In the genomic region with DNA sequence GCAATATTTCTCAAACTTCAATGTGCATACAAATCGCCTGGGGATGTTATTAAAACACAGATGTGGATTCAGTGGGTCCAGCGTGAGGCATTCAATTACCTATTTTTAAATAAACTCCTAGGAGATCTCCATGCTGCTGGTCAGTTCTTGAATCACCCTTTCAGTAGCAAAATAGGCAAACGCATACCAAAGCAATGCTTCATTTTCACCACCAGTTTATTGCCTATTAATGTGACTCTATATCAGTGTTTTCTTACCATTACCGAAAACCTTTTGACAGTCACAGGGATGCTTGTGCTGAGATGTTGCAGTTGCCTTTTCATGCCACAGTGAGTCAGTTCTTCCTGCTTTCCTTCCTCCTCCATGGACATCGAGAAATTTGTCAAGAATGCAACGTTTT, we compare ENCODE assay signal across 26 cellular contexts.
DNase-seq lines count a peak whose midpoint lies in the region; ATAC-seq and TF ChIP-seq lines count a peak whose summit lies in the region.
"Had no signal": no experiment of that assay in that cellular context is flagged by ENCODE, and none has a peak within 500 bp of the region (broad histone marks: within the 10 kb centered on the region; RNA-seq: fewer than 3 reads in every experiment).

No MANE protein-coding gene starts in this region.

- H3K9me3 ChIP-seq in SU-DHL-6 (ENCODE audit: insufficient read depth, low read length): no peaks in the 10 kb centered on the region
- H3K9me3 ChIP-seq: BE2C, breast epithelium, vagina had no signal

- H3K4me1 ChIP-seq in GM23338 (ENCODE audit: insufficient read depth): no peaks in the 10 kb centered on the region
- H3K4me1 ChIP-seq: BE2C, breast epithelium, neural progenitor cell, parathyroid adenoma, right atrium auricular region, vagina had no signal

- H3F3A ChIP-seq in GM23338 (replicated peaks; ENCODE audit: low read depth) (no peaks in the 10 kb centered on the region), SU-DHL-6 (ENCODE audit: insufficient read depth) (no peaks in the 10 kb centered on the region)

- H3K27me3 ChIP-seq in GM23338 (ENCODE audit: insufficient read depth) (no peaks in the 10 kb centered on the region), SU-DHL-6 (ENCODE audit: low read length) (no peaks in the 10 kb centered on the region)
- H3K27me3 ChIP-seq: BE2C, breast epithelium, neural progenitor cell, right atrium auricular region, vagina had no signal

- peaks cover 92% of the 10 kb centered on the region for H3K9me3 Mint-ChIP-seq in GM23338
- H3K9me3 Mint-ChIP-seq: neural progenitor cell; stimulated activated naive CD8-positive, alpha-beta T cell treated with anti-CD3 and anti-CD28 coated beads, Interleukin-15, Interleukin-2, amounts not matched to agents 100 ng/mL and 50 ng/mL, for 24 hours had no signal

- H3K4me1 Mint-ChIP-seq in GM23338: no peaks in the 10 kb centered on the region
- H3K4me1 Mint-ChIP-seq: CD8-positive, alpha-beta memory T cell; neural progenitor cell had no signal

- no peak overlapping the region for H3K4me3 Mint-ChIP-seq in GM23338
- H3K4me3 Mint-ChIP-seq: activated T-cell treated with anti-CD3 and anti-CD28 coated beads, Interleukin-2, amount 50 U/mL, for 72 hours; CD8-positive, alpha-beta memory T cell; IgD-negative memory B cell; neural progenitor cell; stimulated activated naive CD8-positive, alpha-beta T cell treated with anti-CD3 and anti-CD28 coated beads, Interleukin-15, Interleukin-2, amounts not matched to agents 100 ng/mL and 50 ng/mL, for 24 hours had no signal

- H3K9ac ChIP-seq in SU-DHL-6 (ENCODE audit: low read length): no peak overlapping the region
- H3K9ac ChIP-seq: neural progenitor cell, parathyroid adenoma had no signal

- no peak for ATAC-seq in GM23338
- ATAC-seq in GM21447 (IDR thresholded peaks at IDR 0.05; ENCODE audit: unreplicated experiment): no peak
- ATAC-seq: activated T-cell treated with anti-CD3 and anti-CD28 coated beads, Interleukin-2, amount 50 U/mL, for 72 hours; left lobe of liver had no signal

- H3K4me3 ChIP-seq in GM23338 (no peak overlapping the region), SU-DHL-6 (ENCODE audit: insufficient read depth, low read length, poor library complexity, severe bottlenecking) (no peak overlapping the region), epithelial cell of esophagus (ENCODE audit: low read length) (no peak overlapping the region), skeletal muscle cell (ENCODE audit: low read depth, low read length) (no peak overlapping the region)
- H3K4me3 ChIP-seq: breast epithelium, neural progenitor cell, right atrium auricular region, vagina had no signal

- H4K20me1 ChIP-seq in GM23338 (replicated peaks; ENCODE audit: insufficient read depth): no peaks in the 10 kb centered on the region
- no peaks in the 10 kb centered on the region for H4K20me1 ChIP-seq in SU-DHL-6 (ENCODE audit: low read depth, low read length)

- H3K36me3 Mint-ChIP-seq in GM23338 (ENCODE audit: low read depth): peaks cover 29% of the 10 kb centered on the region
- H3K36me3 Mint-ChIP-seq: IgD-negative memory B cell, neural progenitor cell had no signal

- H3K79me2 ChIP-seq in GM23338 (replicated peaks; ENCODE audit: insufficient read depth) (no peaks in the 10 kb centered on the region), SU-DHL-6 (ENCODE audit: insufficient read depth, low read length) (no peaks in the 10 kb centered on the region)
- H3K79me2 ChIP-seq: parathyroid adenoma had no signal

- H3K27me3 Mint-ChIP-seq in GM23338 (ENCODE audit: insufficient read depth, low read depth, poor library complexity): no peaks in the 10 kb centered on the region
- H3K27me3 Mint-ChIP-seq: CD8-positive, alpha-beta memory T cell; IgD-negative memory B cell; stimulated activated naive CD8-positive, alpha-beta T cell treated with anti-CD3 and anti-CD28 coated beads, Interleukin-15, Interleukin-2, amounts not matched to agents 100 ng/mL and 50 ng/mL, for 24 hours had no signal

- no peak overlapping the region for H2AFZ ChIP-seq in GM23338
- peak overlapping the region; percentile 43 for H2AFZ ChIP-seq in SU-DHL-6 (ENCODE audit: low read depth, low read length, severe bottlenecking)
- H2AFZ ChIP-seq: neural progenitor cell, parathyroid adenoma had no signal

- TF ChIP-seq CTCF in GM23338 (conservative IDR thresholded peaks at IDR 0.05; ENCODE audit: low read depth in 2 of 2) (no peak), SU-DHL-6 (IDR thresholded peaks at IDR 0.05; ENCODE audit: insufficient read depth, low read length, poor library complexity, severe bottlenecking) (no peak), epithelial cell of esophagus (IDR thresholded peaks at IDR 0.05; ENCODE audit: insufficient read depth, low read depth, low read length, missing control alignments) (no peak)

- no peak overlapping the region for H3K27ac Mint-ChIP-seq in GM23338
- H3K27ac Mint-ChIP-seq: activated T-cell treated with anti-CD3 and anti-CD28 coated beads, Interleukin-2, amount 50 U/mL, for 72 hours; CD8-positive, alpha-beta memory T cell; IgD-negative memory B cell; neural progenitor cell; stimulated activated naive CD8-positive, alpha-beta T cell treated with anti-CD3 and anti-CD28 coated beads, Interleukin-15, Interleukin-2, amounts not matched to agents 100 ng/mL and 50 ng/mL, for 24 hours had no signal

- DNase-seq in GM23338 (ENCODE audit: low spot score) (peak; percentile 0), epithelial cell of esophagus (ENCODE audit: low read depth) (peak; percentile 4), skeletal muscle cell (ENCODE audit: low read depth) (peak; percentile 5), anterior cingulate cortex (lab: John Stamatoyannopoulos, UW) (no peak), DMS 273 treated with DMSO at 0.1 percent for 48 hours (lab: John Stamatoyannopoulos, UW) (no peak)
- DNase-seq in NK-92 treated with Interleukin-12 subunit alpha and Interleukin-12 subunit beta, amount 100 ng/mL, for 24 hours (lab: John Stamatoyannopoulos, UW): no peak
- DNase-seq: ACHN; activated CD4-positive, alpha-beta T cell treated with anti-CD3 and anti-CD28 coated beads, Interleukin-2, amount 50 U/mL, for 4 hours; activated T-cell treated with anti-CD3 and anti-CD28 coated beads, Interleukin-2, amount 50 U/mL, for 72 hours; BE2C; CD8-positive, alpha-beta memory T cell; glutamatergic neuron; NCI-H1436 treated with DMSO at 0.1 percent for 48 hours; NCI-H2081 treated with DMSO at 0.1 percent for 48 hours; stimulated activated CD4-positive, alpha-beta T cell treated with anti-CD3 and anti-CD28 coated beads, Interleukin-1b, Interleukin-23, amount 100 ng/mL, for 48 hours; stimulated activated CD8-positive, alpha-beta memory T cell treated with anti-CD3 and anti-CD28 coated beads, Interleukin-4, amount 100 ng/mL, for 48 hours had no signal

- H3K27ac ChIP-seq in GM23338 (ENCODE audit: low read depth) (no peak overlapping the region), SU-DHL-6 (ENCODE audit: low read depth, low read length) (no peak overlapping the region)
- H3K27ac ChIP-seq: breast epithelium, neural progenitor cell, parathyroid adenoma, right atrium auricular region, vagina had no signal

- H3K4me2 ChIP-seq in GM23338 (no peak overlapping the region), SU-DHL-6 (ENCODE audit: low read depth, low read length, poor library complexity, severe bottlenecking) (no peak overlapping the region)
- H3K4me2 ChIP-seq: neural progenitor cell had no signal

- peaks cover 5% of the 10 kb centered on the region; the same call in 1 of the 2 replicates for H3K36me3 ChIP-seq in GM23338 (ENCODE audit: insufficient read depth)
- no peaks in the 10 kb centered on the region for H3K36me3 ChIP-seq in SU-DHL-6 (ENCODE audit: low read length)
- H3K36me3 ChIP-seq: BE2C, breast epithelium, neural progenitor cell, right atrium auricular region, vagina had no signal

- H3K9me2 ChIP-seq in GM23338 (ENCODE audit: insufficient read depth): no peaks in the 10 kb centered on the region
- H3K9me2 ChIP-seq in SU-DHL-6 (replicated peaks; ENCODE audit: insufficient read depth, low read length): no peaks in the 10 kb centered on the region

TF ChIP-seq in GM23338, 12 proteins besides CTCF, POLR2A, EP300 and RAD21 (continues in another document):
- TF ChIP-seq NANOG (IDR thresholded peaks at IDR 0.05; ENCODE audit: borderline replicate concordance) (no peak), STAT1 (IDR thresholded peaks at IDR 0.05; ENCODE audit: unreplicated experiment) (no peak)

Comparison
In these comparisons a context has a peak if more than half of its experiments do, and no peak if none do; other contexts are left out.
1. DNase-seq: peak in GM23338 (single experiment), epithelial cell of esophagus (single experiment) and skeletal muscle cell (single experiment); none in NK-92 treated with Interleukin-12 subunit alpha and Interleukin-12 subunit beta, amount 100 ng/mL, for 24 hours (single experiment), anterior cingulate cortex (0 of 58) and DMS 273 treated with DMSO at 0.1 percent for 48 hours (single experiment).